Comparison of ENCODE assay signal across 8 cellular contexts in genomic region chr12:88035271-88035906, GRCh38. TPM values are rescaled to one million over a fixed set of nuclear protein-coding genes. Genes with fewer than 3 reads are reported as not detected.
A peak's percentile ranks its signal among the peaks of the same experiment; 100 is the strongest.
DNase-seq lines count a peak whose midpoint lies in the region; ATAC-seq and TF ChIP-seq lines count a peak whose summit lies in the region.

No MANE protein-coding gene starts in this region.

- H3K27me3 ChIP-seq in GM23338 (ENCODE audit: insufficient read depth), result no peaks in the 10 kb centered on the region

- peak overlapping the region; percentile 96 for H3K27ac Mint-ChIP-seq in GM23338
- H3K27ac Mint-ChIP-seq in natural killer cell treated with Interleukin-12 subunit alpha and Interleukin-12 subunit beta and Interleukin-15 and Interleukin-18, amount 100 ng/mL, for 72 hours, result peak overlapping the region; percentile 78 to 90

- no peak overlapping the region for H3K27ac ChIP-seq in GM23338 (ENCODE audit: low read depth)

- H3K27me3 Mint-ChIP-seq in GM23338 (ENCODE audit: insufficient read depth, low read depth, poor library complexity), result no peaks in the 10 kb centered on the region
- H3K27me3 Mint-ChIP-seq in natural killer cell treated with Interleukin-12 subunit alpha and Interleukin-12 subunit beta and Interleukin-15 and Interleukin-18, amount 100 ng/mL, for 72 hours, result no peaks in the 10 kb centered on the region

- peak; percentile 98 for ATAC-seq in GM23338
- peak; percentile 100 for ATAC-seq in natural killer cell treated with Interleukin-12 subunit alpha and Interleukin-12 subunit beta and Interleukin-15 and Interleukin-18, amount 100 ng/mL, for 72 hours

- peak overlapping the region; percentile 80 for H2AFZ ChIP-seq in GM23338

- no peaks in the 10 kb centered on the region for H3K36me3 ChIP-seq in GM23338 (ENCODE audit: insufficient read depth)

- H3K9me2 ChIP-seq in GM23338 (ENCODE audit: insufficient read depth), result no peaks in the 10 kb centered on the region

- H3K9me3 Mint-ChIP-seq in GM23338, result peaks cover 18% of the 10 kb centered on the region
- no peaks in the 10 kb centered on the region for H3K9me3 Mint-ChIP-seq in natural killer cell treated with Interleukin-12 subunit alpha and Interleukin-12 subunit beta and Interleukin-15 and Interleukin-18, amount 100 ng/mL, for 72 hours

- DNase-seq in Daoy (ENCODE audit: low read depth) (peak; percentile 93), GM23338 (ENCODE audit: low spot score) (peak; percentile 87), Kasumi-1 (lab: John Stamatoyannopoulos, UW) (peak; percentile 85 to 90), RKO (ENCODE audit: low spot score) (peak; percentile 90), fibroblast of pulmonary artery (ENCODE audit: low read depth) (peak; percentile 87)
- peak; percentile 61 to 78 for DNase-seq in activated T-helper 1 cell treated with anti-CD3 and anti-CD28 coated beads, Interleukin-2, amount 50 U/mL, for 16 hours (ENCODE audit: low read depth in 1 of 2, low spot score in 1 of 2)
- DNase-seq in natural killer cell treated with Interleukin-12 subunit alpha and Interleukin-12 subunit beta and Interleukin-15 and Interleukin-18, amount 100 ng/mL, for 72 hours (ENCODE audit: low spot score), result peak; percentile 89
- DNase-seq in stimulated activated naive CD4-positive, alpha-beta T cell treated with Interleukin-2 at 50 U/mL for 16 hours (lab: John Stamatoyannopoulos, UW), result peak; percentile 87

- H3K4me3 Mint-ChIP-seq in GM23338, result peak overlapping the region; percentile 97
- H3K4me3 Mint-ChIP-seq in natural killer cell treated with Interleukin-12 subunit alpha and Interleukin-12 subunit beta and Interleukin-15 and Interleukin-18, amount 100 ng/mL, for 72 hours, result peak overlapping the region; percentile 96

- H3K4me2 ChIP-seq in GM23338, result peak overlapping the region; percentile 93

- H3K4me3 ChIP-seq in GM23338 (peak overlapping the region; percentile 89), fibroblast of pulmonary artery (replicated peaks; ENCODE audit: low read depth, low read length) (peak overlapping the region; percentile 89)

- H3K4me1 Mint-ChIP-seq in GM23338, result peaks cover 32% of the 10 kb centered on the region
- H3K4me1 Mint-ChIP-seq in natural killer cell treated with Interleukin-12 subunit alpha and Interleukin-12 subunit beta and Interleukin-15 and Interleukin-18, amount 100 ng/mL, for 72 hours (ENCODE audit: low read depth in 2 of 2), result peaks cover 20 to 24% of the 10 kb centered on the region in 2 donors

- no peaks in the 10 kb centered on the region for H3F3A ChIP-seq in GM23338 (replicated peaks; ENCODE audit: low read depth)

- peaks cover 25% of the 10 kb centered on the region for H3K4me1 ChIP-seq in GM23338 (ENCODE audit: insufficient read depth)

- peaks cover 7% of the 10 kb centered on the region; the same call in 1 of the 3 replicates for H3K36me3 Mint-ChIP-seq in GM23338 (ENCODE audit: low read depth)
- no peaks in the 10 kb centered on the region for H3K36me3 Mint-ChIP-seq in natural killer cell treated with Interleukin-12 subunit alpha and Interleukin-12 subunit beta and Interleukin-15 and Interleukin-18, amount 100 ng/mL, for 72 hours

- TF ChIP-seq CTCF in GM23338 (conservative IDR thresholded peaks at IDR 0.05; ENCODE audit: low read depth in 2 of 2) (no peak), fibroblast of pulmonary artery (IDR thresholded peaks at IDR 0.05; ENCODE audit: low read length, missing control alignments) (no peak)

- H4K20me1 ChIP-seq in GM23338 (replicated peaks; ENCODE audit: insufficient read depth), result peaks cover 11% of the 10 kb centered on the region; the same call in 1 of the 2 replicates

- peaks cover 48% of the 10 kb centered on the region for H3K79me2 ChIP-seq in GM23338 (replicated peaks; ENCODE audit: insufficient read depth)

TF ChIP-seq in GM23338, 12 proteins besides CTCF, POLR2A, EP300 and RAD21:
- TF ChIP-seq POLR2AphosphoS5 (IDR thresholded peaks at IDR 0.05; ENCODE audit: low read depth) (peak; percentile 98), ZNF331 (CRISPR knock-in tag; IDR thresholded peaks at IDR 0.05; ENCODE audit: low read depth) (no peak), ETS1 (IDR thresholded peaks at IDR 0.05) (peak; percentile 76), NANOG (IDR thresholded peaks at IDR 0.05; ENCODE audit: borderline replicate concordance) (no peak), JUNB (IDR thresholded peaks at IDR 0.05; ENCODE audit: unreplicated experiment) (no peak), CREB1 (CRISPR knock-in tag; IDR thresholded peaks at IDR 0.05; ENCODE audit: low read depth) (0 out of 2 replicates have a peak, but pooled peaks have one; percentile 16), REST (IDR thresholded peaks at IDR 0.05; ENCODE audit: unreplicated experiment) (no peak), EZH2phosphoT487 (IDR thresholded peaks at IDR 0.05; ENCODE audit: unreplicated experiment) (no peak)
TF ChIP-seq in GM23338: peak in this region for 3.

RNA-seq across cellular contexts. Expression of gene C12orf50, which starts 6.2 kb away (rescaled TPM):
- total RNA-seq in Daoy (2014; rRNA removed; shearing (Covaris generic)), result not detected in 2 replicates
- total RNA-seq in GM23338 (2014; rRNA removed; shearing (Covaris generic)), result 0.03 TPM in 1 of 2 replicates, not detected in the other
- polyA plus RNA-seq in GM23338 (2016; fragmentation: Nextera tagmentation; extraction: Ambion mirVana), result not detected in 2 replicates
- not detected for total RNA-seq in natural killer cell treated with Interleukin-12 subunit alpha and Interleukin-12 subunit beta and Interleukin-15 and Interleukin-18, amount 100 ng/mL, for 72 hours
